Comparison of ENCODE assay signal across 2 cellular contexts in the genomic region with DNA sequence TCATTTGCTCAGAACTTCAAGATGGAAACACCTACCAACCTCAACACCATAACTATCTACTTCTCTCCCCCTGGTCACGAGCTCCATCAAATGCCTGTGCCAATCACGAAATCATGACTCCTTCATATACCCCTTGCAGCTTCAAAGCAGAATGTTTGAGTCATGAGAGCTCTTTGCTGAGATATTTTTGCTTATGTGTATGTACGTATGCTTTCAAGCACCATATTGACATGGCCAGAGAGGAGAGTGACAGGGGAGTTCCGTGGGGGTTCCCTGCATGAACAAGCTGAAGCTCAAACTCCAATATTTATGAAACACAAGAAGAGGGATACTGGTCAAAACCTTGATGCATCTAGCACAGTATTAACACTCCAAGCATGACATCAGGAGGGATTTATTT.
TF ChIP-seq lines count a peak whose summit lies in the region.

No MANE protein-coding gene starts in this region.

TF ChIP-seq in IMR-90, 13 proteins besides CTCF, POLR2A, EP300 and RAD21:
- TF ChIP-seq MAZ (IDR thresholded peaks at IDR 0.05; ENCODE audit: borderline replicate concordance, low read depth, low read length), result no peak
TF ChIP-seq in IMR-90: peak in this region for 0.

TF ChIP-seq in GM12878, 131 proteins besides CTCF, POLR2A, EP300 and RAD21 (continues in another document):
- TF ChIP-seq CHD2 (IDR thresholded peaks at IDR 0.05; ENCODE audit: borderline replicate concordance, low read depth, low read length) (no peak), MYC (IDR thresholded peaks at IDR 0.05; ENCODE audit: insufficient read depth, insufficient read length, insufficient replicate concordance, low read length, severe bottlenecking) (no peak), TCF12 (IDR thresholded peaks at IDR 0.05; ENCODE audit: low read depth, low read length) (no peak), TBL1XR1 (IDR thresholded peaks at IDR 0.05; ENCODE audit: low read depth, low read length) (0 out of 2 replicates have a peak, but pooled peaks have one; percentile 8), YY1 (IDR thresholded peaks at IDR 0.05; ENCODE audit: low read depth, low read length) (peak; percentile 27; the same call in 1 of the 2 replicates), PML (IDR thresholded peaks at IDR 0.05; ENCODE audit: low read length) (no peak), BACH1 (IDR thresholded peaks at IDR 0.05; ENCODE audit: borderline replicate concordance) (no peak), ZSCAN29 (IDR thresholded peaks at IDR 0.05) (no peak), DPF2 (IDR thresholded peaks at IDR 0.05) (no peak), NFIC (IDR thresholded peaks at IDR 0.05; ENCODE audit: low read depth, low read length) (peak; percentile 29; the same call in 1 of the 2 replicates), BMI1 (IDR thresholded peaks at IDR 0.05; ENCODE audit: borderline replicate concordance) (no peak), POU2F2 (IDR thresholded peaks at IDR 0.05; ENCODE audit: borderline replicate concordance, low read depth, low read length) (no peak), SRF (IDR thresholded peaks at IDR 0.05; ENCODE audit: low read depth in 2 of 2, low read length in 2 of 2) (no peak), RELA (IDR thresholded peaks at IDR 0.05; ENCODE audit: borderline replicate concordance, partially characterized antibody) (peak; percentile 38), TCF3 (IDR thresholded peaks at IDR 0.05; ENCODE audit: borderline replicate concordance, insufficient read depth, low read depth, low read length) (no peak), SMC3 (IDR thresholded peaks at IDR 0.05; ENCODE audit: borderline replicate concordance, low read length) (no peak), SMAD5 (IDR thresholded peaks at IDR 0.05; ENCODE audit: low read depth) (no peak), SIX5 (IDR thresholded peaks at IDR 0.05; ENCODE audit: low read depth, low read length, severe bottlenecking) (no peak), CREB1 (IDR thresholded peaks at IDR 0.05; ENCODE audit: low read depth) (no peak)
- TF ChIP-seq, protein P1, sequence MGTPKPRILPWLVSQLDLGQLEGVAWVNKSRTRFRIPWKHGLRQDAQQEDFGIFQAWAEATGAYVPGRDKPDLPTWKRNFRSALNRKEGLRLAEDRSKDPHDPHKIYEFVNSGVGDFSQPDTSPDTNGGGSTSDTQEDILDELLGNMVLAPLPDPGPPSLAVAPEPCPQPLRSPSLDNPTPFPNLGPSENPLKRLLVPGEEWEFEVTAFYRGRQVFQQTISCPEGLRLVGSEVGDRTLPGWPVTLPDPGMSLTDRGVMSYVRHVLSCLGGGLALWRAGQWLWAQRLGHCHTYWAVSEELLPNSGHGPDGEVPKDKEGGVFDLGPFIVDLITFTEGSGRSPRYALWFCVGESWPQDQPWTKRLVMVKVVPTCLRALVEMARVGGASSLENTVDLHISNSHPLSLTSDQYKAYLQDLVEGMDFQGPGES (IDR thresholded peaks at IDR 0.05), result no peak
- TF ChIP-seq, protein P2, sequence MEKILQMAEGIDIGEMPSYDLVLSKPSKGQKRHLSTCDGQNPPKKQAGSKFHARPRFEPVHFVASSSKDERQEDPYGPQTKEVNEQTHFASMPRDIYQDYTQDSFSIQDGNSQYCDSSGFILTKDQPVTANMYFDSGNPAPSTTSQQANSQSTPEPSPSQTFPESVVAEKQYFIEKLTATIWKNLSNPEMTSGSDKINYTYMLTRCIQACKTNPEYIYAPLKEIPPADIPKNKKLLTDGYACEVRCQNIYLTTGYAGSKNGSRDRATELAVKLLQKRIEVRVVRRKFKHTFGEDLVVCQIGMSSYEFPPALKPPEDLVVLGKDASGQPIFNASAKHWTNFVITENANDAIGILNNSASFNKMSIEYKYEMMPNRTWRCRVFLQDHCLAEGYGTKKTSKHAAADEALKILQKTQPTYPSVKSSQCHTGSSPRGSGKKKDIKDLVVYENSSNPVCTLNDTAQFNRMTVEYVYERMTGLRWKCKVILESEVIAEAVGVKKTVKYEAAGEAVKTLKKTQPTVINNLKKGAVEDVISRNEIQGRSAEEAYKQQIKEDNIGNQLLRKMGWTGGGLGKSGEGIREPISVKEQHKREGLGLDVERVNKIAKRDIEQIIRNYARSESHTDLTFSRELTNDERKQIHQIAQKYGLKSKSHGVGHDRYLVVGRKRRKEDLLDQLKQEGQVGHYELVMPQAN (conservative IDR thresholded peaks at IDR 0.05), result no peak
- TF ChIP-seq, protein P3, sequence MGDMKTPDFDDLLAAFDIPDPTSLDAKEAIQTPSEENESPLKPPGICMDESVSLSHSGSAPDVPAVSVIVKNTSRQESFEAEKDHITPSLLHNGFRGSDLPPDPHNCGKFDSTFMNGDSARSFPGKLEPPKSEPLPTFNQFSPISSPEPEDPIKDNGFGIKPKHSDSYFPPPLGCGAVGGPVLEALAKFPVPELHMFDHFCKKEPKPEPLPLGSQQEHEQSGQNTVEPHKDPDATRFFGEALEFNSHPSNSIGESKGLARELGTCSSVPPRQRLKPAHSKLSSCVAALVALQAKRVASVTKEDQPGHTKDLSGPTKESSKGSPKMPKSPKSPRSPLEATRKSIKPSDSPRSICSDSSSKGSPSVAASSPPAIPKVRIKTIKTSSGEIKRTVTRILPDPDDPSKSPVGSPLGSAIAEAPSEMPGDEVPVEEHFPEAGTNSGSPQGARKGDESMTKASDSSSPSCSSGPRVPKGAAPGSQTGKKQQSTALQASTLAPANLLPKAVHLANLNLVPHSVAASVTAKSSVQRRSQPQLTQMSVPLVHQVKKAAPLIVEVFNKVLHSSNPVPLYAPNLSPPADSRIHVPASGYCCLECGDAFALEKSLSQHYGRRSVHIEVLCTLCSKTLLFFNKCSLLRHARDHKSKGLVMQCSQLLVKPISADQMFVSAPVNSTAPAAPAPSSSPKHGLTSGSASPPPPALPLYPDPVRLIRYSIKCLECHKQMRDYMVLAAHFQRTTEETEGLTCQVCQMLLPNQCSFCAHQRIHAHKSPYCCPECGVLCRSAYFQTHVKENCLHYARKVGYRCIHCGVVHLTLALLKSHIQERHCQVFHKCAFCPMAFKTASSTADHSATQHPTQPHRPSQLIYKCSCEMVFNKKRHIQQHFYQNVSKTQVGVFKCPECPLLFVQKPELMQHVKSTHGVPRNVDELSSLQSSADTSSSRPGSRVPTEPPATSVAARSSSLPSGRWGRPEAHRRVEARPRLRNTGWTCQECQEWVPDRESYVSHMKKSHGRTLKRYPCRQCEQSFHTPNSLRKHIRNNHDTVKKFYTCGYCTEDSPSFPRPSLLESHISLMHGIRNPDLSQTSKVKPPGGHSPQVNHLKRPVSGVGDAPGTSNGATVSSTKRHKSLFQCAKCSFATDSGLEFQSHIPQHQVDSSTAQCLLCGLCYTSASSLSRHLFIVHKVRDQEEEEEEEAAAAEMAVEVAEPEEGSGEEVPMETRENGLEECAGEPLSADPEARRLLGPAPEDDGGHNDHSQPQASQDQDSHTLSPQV (IDR thresholded peaks at IDR 0.05), result no peak
- TF ChIP-seq, protein P4, sequence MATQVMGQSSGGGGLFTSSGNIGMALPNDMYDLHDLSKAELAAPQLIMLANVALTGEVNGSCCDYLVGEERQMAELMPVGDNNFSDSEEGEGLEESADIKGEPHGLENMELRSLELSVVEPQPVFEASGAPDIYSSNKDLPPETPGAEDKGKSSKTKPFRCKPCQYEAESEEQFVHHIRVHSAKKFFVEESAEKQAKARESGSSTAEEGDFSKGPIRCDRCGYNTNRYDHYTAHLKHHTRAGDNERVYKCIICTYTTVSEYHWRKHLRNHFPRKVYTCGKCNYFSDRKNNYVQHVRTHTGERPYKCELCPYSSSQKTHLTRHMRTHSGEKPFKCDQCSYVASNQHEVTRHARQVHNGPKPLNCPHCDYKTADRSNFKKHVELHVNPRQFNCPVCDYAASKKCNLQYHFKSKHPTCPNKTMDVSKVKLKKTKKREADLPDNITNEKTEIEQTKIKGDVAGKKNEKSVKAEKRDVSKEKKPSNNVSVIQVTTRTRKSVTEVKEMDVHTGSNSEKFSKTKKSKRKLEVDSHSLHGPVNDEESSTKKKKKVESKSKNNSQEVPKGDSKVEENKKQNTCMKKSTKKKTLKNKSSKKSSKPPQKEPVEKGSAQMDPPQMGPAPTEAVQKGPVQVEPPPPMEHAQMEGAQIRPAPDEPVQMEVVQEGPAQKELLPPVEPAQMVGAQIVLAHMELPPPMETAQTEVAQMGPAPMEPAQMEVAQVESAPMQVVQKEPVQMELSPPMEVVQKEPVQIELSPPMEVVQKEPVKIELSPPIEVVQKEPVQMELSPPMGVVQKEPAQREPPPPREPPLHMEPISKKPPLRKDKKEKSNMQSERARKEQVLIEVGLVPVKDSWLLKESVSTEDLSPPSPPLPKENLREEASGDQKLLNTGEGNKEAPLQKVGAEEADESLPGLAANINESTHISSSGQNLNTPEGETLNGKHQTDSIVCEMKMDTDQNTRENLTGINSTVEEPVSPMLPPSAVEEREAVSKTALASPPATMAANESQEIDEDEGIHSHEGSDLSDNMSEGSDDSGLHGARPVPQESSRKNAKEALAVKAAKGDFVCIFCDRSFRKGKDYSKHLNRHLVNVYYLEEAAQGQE (IDR thresholded peaks at IDR 0.05; ENCODE audit: low read depth, low read length), result no peak
- TF ChIP-seq, protein P5, sequence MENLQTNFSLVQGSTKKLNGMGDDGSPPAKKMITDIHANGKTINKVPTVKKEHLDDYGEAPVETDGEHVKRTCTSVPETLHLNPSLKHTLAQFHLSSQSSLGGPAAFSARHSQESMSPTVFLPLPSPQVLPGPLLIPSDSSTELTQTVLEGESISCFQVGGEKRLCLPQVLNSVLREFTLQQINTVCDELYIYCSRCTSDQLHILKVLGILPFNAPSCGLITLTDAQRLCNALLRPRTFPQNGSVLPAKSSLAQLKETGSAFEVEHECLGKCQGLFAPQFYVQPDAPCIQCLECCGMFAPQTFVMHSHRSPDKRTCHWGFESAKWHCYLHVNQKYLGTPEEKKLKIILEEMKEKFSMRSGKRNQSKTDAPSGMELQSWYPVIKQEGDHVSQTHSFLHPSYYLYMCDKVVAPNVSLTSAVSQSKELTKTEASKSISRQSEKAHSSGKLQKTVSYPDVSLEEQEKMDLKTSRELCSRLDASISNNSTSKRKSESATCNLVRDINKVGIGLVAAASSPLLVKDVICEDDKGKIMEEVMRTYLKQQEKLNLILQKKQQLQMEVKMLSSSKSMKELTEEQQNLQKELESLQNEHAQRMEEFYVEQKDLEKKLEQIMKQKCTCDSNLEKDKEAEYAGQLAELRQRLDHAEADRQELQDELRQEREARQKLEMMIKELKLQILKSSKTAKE (IDR thresholded peaks at IDR 0.05; ENCODE audit: low read depth, poor library complexity, severe bottlenecking), result no peak
- TF ChIP-seq, protein P6, sequence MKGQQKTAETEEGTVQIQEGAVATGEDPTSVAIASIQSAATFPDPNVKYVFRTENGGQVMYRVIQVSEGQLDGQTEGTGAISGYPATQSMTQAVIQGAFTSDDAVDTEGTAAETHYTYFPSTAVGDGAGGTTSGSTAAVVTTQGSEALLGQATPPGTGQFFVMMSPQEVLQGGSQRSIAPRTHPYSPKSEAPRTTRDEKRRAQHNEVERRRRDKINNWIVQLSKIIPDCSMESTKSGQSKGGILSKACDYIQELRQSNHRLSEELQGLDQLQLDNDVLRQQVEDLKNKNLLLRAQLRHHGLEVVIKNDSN (IDR thresholded peaks at IDR 0.05; ENCODE audit: borderline replicate concordance, extremely low read length, insufficient read depth, low read depth, low read length), result no peak
- TF ChIP-seq, protein P7, sequence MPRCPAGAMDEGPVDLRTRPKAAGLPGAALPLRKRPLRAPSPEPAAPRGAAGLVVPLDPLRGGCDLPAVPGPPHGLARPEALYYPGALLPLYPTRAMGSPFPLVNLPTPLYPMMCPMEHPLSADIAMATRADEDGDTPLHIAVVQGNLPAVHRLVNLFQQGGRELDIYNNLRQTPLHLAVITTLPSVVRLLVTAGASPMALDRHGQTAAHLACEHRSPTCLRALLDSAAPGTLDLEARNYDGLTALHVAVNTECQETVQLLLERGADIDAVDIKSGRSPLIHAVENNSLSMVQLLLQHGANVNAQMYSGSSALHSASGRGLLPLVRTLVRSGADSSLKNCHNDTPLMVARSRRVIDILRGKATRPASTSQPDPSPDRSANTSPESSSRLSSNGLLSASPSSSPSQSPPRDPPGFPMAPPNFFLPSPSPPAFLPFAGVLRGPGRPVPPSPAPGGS (IDR thresholded peaks at IDR 0.05; ENCODE audit: borderline replicate concordance, insufficient read depth, low read depth, low read length, poor library complexity, severe bottlenecking), result peak; percentile 4
- TF ChIP-seq, protein P8, sequence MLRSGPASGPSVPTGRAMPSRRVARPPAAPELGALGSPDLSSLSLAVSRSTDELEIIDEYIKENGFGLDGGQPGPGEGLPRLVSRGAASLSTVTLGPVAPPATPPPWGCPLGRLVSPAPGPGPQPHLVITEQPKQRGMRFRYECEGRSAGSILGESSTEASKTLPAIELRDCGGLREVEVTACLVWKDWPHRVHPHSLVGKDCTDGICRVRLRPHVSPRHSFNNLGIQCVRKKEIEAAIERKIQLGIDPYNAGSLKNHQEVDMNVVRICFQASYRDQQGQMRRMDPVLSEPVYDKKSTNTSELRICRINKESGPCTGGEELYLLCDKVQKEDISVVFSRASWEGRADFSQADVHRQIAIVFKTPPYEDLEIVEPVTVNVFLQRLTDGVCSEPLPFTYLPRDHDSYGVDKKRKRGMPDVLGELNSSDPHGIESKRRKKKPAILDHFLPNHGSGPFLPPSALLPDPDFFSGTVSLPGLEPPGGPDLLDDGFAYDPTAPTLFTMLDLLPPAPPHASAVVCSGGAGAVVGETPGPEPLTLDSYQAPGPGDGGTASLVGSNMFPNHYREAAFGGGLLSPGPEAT (IDR thresholded peaks at IDR 0.05; ENCODE audit: low read depth), result peak; percentile 56; the same call in 1 of the 2 replicates
- TF ChIP-seq, protein P9, sequence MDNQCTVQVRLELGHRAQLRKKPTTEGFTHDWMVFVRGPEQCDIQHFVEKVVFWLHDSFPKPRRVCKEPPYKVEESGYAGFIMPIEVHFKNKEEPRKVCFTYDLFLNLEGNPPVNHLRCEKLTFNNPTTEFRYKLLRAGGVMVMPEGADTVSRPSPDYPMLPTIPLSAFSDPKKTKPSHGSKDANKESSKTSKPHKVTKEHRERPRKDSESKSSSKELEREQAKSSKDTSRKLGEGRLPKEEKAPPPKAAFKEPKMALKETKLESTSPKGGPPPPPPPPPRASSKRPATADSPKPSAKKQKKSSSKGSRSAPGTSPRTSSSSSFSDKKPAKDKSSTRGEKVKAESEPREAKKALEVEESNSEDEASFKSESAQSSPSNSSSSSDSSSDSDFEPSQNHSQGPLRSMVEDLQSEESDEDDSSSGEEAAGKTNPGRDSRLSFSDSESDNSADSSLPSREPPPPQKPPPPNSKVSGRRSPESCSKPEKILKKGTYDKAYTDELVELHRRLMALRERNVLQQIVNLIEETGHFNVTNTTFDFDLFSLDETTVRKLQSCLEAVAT (IDR thresholded peaks at IDR 0.05), result no peak
- TF ChIP-seq, protein P10, sequence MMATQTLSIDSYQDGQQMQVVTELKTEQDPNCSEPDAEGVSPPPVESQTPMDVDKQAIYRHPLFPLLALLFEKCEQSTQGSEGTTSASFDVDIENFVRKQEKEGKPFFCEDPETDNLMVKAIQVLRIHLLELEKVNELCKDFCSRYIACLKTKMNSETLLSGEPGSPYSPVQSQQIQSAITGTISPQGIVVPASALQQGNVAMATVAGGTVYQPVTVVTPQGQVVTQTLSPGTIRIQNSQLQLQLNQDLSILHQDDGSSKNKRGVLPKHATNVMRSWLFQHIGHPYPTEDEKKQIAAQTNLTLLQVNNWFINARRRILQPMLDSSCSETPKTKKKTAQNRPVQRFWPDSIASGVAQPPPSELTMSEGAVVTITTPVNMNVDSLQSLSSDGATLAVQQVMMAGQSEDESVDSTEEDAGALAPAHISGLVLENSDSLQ (IDR thresholded peaks at IDR 0.05), result peak; percentile 87
- TF ChIP-seq, protein P11, sequence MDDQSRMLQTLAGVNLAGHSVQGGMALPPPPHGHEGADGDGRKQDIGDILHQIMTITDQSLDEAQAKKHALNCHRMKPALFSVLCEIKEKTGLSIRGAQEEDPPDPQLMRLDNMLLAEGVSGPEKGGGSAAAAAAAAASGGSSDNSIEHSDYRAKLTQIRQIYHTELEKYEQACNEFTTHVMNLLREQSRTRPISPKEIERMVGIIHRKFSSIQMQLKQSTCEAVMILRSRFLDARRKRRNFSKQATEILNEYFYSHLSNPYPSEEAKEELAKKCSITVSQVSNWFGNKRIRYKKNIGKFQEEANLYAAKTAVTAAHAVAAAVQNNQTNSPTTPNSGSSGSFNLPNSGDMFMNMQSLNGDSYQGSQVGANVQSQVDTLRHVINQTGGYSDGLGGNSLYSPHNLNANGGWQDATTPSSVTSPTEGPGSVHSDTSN (IDR thresholded peaks at IDR 0.05; ENCODE audit: insufficient replicate concordance, low read depth, low read length), result peak; percentile 61
